In the genomic region with DNA sequence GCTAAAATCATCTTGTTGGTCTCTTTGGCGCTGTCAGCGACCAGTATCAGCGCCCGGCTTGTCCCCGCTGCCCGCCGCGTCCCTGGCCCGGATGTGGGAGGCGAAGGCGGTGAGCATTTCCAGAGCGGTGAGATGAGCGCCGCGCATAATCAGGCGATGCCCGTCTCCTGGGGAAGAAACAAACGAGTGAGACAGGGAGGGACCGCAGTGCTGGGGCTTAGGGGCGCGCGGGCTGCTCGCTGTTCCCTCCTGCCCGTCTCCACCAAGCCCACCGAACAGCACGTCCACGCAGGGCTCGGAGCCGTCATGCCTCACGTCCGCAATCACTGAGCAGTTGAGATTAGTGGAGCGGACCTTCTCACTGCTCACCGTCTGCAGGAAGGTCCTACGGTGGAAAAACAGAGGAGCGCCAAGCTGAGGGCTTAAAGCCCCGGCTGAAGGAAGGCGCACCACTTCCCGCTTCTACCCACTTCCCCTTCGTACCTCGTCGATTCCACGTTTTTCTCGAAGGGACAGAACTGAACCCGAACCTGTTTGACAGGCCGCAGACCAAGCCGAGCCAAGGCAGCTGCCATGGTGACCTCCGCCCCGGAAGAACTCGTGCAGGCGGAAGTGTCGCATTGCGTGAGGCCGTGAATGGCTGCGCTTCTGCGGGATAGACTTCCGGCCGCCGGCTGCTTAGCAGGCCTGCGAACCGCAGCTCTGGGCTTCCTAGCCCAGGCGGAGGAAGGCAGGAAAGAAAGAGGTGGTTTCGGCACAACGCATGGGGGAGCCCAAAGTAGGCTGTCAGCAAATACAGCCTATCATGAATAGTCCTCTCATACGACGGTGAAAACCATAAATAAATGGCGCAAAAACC, we compare ENCODE assay signal across 8 cellular contexts. TPM values are rescaled to one million over a fixed set of nuclear protein-coding genes. Genes with fewer than 3 reads are reported as not detected.
A peak's percentile ranks its signal among the peaks of the same experiment; 100 is the strongest.
DNase-seq lines count a peak whose midpoint lies in the region; ATAC-seq, FAIRE-seq and TF ChIP-seq lines count a peak whose summit lies in the region.

A gene (minus strand): TSS at position 595 of the 859 bp plus-strand sequence. CDS start 20 bp downstream, at position 575.

- no peaks in the 10 kb centered on the region for H3K27me3 ChIP-seq in K562 (ENCODE audit: control insufficient read depth in 2 of 2, insufficient read depth in 2 of 2, low read length in 2 of 2)
- no peaks in the 10 kb centered on the region for H3K27me3 ChIP-seq in sigmoid colon

- in situ Hi-C loops in K562 (cut with MboI), result no loop called here

- no peaks in the 10 kb centered on the region for H4K20me1 ChIP-seq in K562 (replicated peaks; ENCODE audit: control insufficient read depth, insufficient read depth, low read length)

- TF ChIP-seq EP300 in K562 (IDR thresholded peaks at IDR 0.05; ENCODE audit: low read length), result peak; percentile 33; the same call in 1 of the 2 replicates
- TF ChIP-seq EP300 in sigmoid colon (IDR thresholded peaks at IDR 0.05), result no peak

- H2AFZ ChIP-seq in K562 (ENCODE audit: low read depth, low read length), result peak within 1 kb of the TSS; percentile 97

- intact Hi-C loops in K562 (cut with micrococcal nuclease) (loop anchor here (5.0 kb wide), 1 partner anchor 75 kb away; no protein-coding TSS in a partner anchor), sigmoid colon (cut with DNase I) (loop anchor here (10.0 kb wide), 2 partner anchors 548 to 648 kb away; a partner anchor contains a TSS)

- FAIRE-seq in TTC549 (lab: Jason Lieb, UNC), result peak; percentile 60
- peak; percentile 90 for FAIRE-seq in K562 (lab: Jason Lieb, UNC)

- TF ChIP-seq POLR2A in K562 (conservative IDR thresholded peaks at IDR 0.05) (peak; percentile 95), sigmoid colon (IDR thresholded peaks at IDR 0.05) (peak; percentile 82 to 85)

- TSS peak; percentile 91 for BruUV-seq in K562 (replicated peaks; lab: Mats Ljungman, UMichigan)

- peak within 1 kb of the TSS; percentile 83 for H3K4me3 ChIP-seq in K562
- H3K4me3 ChIP-seq in sigmoid colon, result peak within 1 kb of the TSS; percentile 43 to 71 (median 64)

- H3K79me2 ChIP-seq in K562 (ENCODE audit: control insufficient read depth, insufficient read depth, low read length), result peaks cover 13% of the 10 kb centered on the region; the same call in 2 of the 3 replicates

- peaks cover 12 to 16% of the 10 kb centered on the region in 2 experiments; a peak in 3 of 5 replicates for H3K4me1 ChIP-seq in K562 (replicated peaks in 1 of 2; ENCODE audit: control insufficient read depth in 2 of 2, insufficient read depth in 2 of 2, low read length in 2 of 2)
- H3K4me1 ChIP-seq in sigmoid colon, result peaks cover 0 to 23% (median 21%) of the 10 kb centered on the region in 4 donors

- CTCF ChIA-PET in K562 (lab: Yijun Ruan, JAX; ENCODE audit: low intra/inter-chr PET ratio), result interaction anchor here (0.7 kb wide), 1 partner anchor 1887 kb away, joined by 3 read pairs; no protein-coding TSS in a partner anchor

- H3K9ac ChIP-seq in K562 (ENCODE audit: insufficient read depth in 1 of 2, low read depth in 2 of 2, low read length in 2 of 2), result peak within 1 kb of the TSS; percentile 88 to 95

- peak within 1 kb of the TSS; percentile 99 for H3K4me2 ChIP-seq in K562 (ENCODE audit: insufficient read depth, low read length)

- peaks cover 4% of the 10 kb centered on the region for H3K9me1 ChIP-seq in K562 (ENCODE audit: control insufficient read depth, insufficient read depth, low read length)

- WGBS in K562 (ENCODE audit: insufficient coverage, low coverage, missing lambda C conversion rate), result under 1% methylated on average over 59 of the region's 66 CpGs
- WGBS in sigmoid colon, 2 donors, result 0 to 1% methylated on average over 66 of the region's 66 CpGs

- H3K27ac ChIP-seq in K562 (ENCODE audit: extremely low read depth, low read depth, low read length), result peak within 1 kb of the TSS; percentile 95
- H3K27ac ChIP-seq in sigmoid colon, result peak within 1 kb of the TSS; percentile 85 to 92 (median 88)

- H3K9me3 ChIP-seq in K562 (replicated peaks; ENCODE audit: control insufficient read depth, insufficient read depth, low read depth, low read length) (no peaks in the 10 kb centered on the region), sigmoid colon (no peaks in the 10 kb centered on the region)

- DNase-seq in NCI-H2107 (lab: John Stamatoyannopoulos, UW) (peak; percentile 89), K562 (ENCODE audit: extremely low read depth in 1 of 4, low spot score in 3 of 4) (peak; percentile 80 to 97 (median 80)), iPS DF 19.7 (ENCODE audit: low read depth, low spot score) (peak; percentile 85), sigmoid colon (peak; percentile 96), cortex of kidney (lab: John Stamatoyannopoulos, UW) (no peak)

- peaks cover 20% of the 10 kb centered on the region; the same call in 2 of the 3 replicates for H3K36me3 ChIP-seq in K562 (ENCODE audit: control insufficient read depth, insufficient read depth, low read length)
- peaks cover 0 to 29% (median 17%) of the 10 kb centered on the region in 4 donors for H3K36me3 ChIP-seq in sigmoid colon

- peak in 1 of 2 experiments; percentile 30; a peak in 1 of 4 replicates for TF ChIP-seq RAD21 in K562 (CRISPR knock-in tag; conservative IDR thresholded peaks at IDR 0.05 in 1 of 2, IDR thresholded peaks at IDR 0.05 in 1 of 2)

- POLR2A ChIA-PET in K562 (lab: Yijun Ruan, JAX), result interaction anchor here (0.6 to 4.0 kb wide), 6 partner anchors 10 to 1056 kb away, joined by 3 to 28 read pairs (median 4); a partner anchor contains a TSS

- peak; percentile 94 for ATAC-seq in GM18511 (IDR thresholded peaks at IDR 0.05; ENCODE audit: unreplicated experiment)
- peak; percentile 68 for ATAC-seq in HG02973 (IDR thresholded peaks at IDR 0.05; ENCODE audit: unreplicated experiment)
- peak; percentile 93 for ATAC-seq in K562

- peak in 1 of 3 experiments; percentile 11; a peak in 2 of 6 replicates for TF ChIP-seq CTCF in K562 (IDR thresholded peaks at IDR 0.05 in 2 of 3, conservative IDR thresholded peaks at IDR 0.05 in 1 of 3; ENCODE audit: insufficient read depth in 2 of 3, low read depth in 1 of 3, low read length in 3 of 3)
- TF ChIP-seq CTCF in sigmoid colon (IDR thresholded peaks at IDR 0.05), result no peak

TF ChIP-seq in K562, 482 proteins besides CTCF, POLR2A, EP300 and RAD21 (continues in another document):
- TF ChIP-seq ZNF561 (CRISPR knock-in tag; conservative IDR thresholded peaks at IDR 0.05), result no peak
- TF ChIP-seq, protein P1, sequence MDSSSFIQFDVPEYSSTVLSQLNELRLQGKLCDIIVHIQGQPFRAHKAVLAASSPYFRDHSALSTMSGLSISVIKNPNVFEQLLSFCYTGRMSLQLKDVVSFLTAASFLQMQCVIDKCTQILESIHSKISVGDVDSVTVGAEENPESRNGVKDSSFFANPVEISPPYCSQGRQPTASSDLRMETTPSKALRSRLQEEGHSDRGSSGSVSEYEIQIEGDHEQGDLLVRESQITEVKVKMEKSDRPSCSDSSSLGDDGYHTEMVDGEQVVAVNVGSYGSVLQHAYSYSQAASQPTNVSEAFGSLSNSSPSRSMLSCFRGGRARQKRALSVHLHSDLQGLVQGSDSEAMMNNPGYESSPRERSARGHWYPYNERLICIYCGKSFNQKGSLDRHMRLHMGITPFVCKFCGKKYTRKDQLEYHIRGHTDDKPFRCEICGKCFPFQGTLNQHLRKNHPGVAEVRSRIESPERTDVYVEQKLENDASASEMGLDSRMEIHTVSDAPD (CRISPR knock-in tag; IDR thresholded peaks at IDR 0.05), result no peak
- TF ChIP-seq ZC3H11A (IDR thresholded peaks at IDR 0.05; ENCODE audit: low read depth, low read length), result no peak
- TF ChIP-seq, protein P2, sequence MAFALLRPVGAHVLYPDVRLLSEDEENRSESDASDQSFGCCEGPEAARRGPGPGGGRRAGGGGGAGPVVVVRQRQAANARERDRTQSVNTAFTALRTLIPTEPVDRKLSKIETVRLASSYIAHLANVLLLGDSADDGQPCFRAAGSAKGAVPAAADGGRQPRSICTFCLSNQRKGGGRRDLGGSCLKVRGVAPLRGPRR (CRISPR knock-in tag; IDR thresholded peaks at IDR 0.05), result no peak
- TF ChIP-seq, protein P3, sequence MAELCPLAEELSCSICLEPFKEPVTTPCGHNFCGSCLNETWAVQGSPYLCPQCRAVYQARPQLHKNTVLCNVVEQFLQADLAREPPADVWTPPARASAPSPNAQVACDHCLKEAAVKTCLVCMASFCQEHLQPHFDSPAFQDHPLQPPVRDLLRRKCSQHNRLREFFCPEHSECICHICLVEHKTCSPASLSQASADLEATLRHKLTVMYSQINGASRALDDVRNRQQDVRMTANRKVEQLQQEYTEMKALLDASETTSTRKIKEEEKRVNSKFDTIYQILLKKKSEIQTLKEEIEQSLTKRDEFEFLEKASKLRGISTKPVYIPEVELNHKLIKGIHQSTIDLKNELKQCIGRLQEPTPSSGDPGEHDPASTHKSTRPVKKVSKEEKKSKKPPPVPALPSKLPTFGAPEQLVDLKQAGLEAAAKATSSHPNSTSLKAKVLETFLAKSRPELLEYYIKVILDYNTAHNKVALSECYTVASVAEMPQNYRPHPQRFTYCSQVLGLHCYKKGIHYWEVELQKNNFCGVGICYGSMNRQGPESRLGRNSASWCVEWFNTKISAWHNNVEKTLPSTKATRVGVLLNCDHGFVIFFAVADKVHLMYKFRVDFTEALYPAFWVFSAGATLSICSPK (IDR thresholded peaks at IDR 0.05; ENCODE audit: borderline replicate concordance), result no peak

RNA-seq across cellular contexts. Expression of the gene that starts here (rescaled TPM):
- total RNA-seq in K562 (2011; cell fraction: chromatin; rRNA removed; ENCODE audit: low replicate concordance), result 18.9 and 39.7 TPM in 2 replicates
- 42.7 and 46.7 TPM in 2 replicates for total RNA-seq in K562 (2011; cell fraction: nucleolus; rRNA removed)
- 23.2 and 28.7 TPM in 2 replicates for total RNA-seq in K562 (2011; cell fraction: nucleoplasm; rRNA removed)
- 60.8 and 68.2 TPM in 2 replicates for total RNA-seq in K562 (2014; rRNA removed)
- total RNA-seq in K562 (2014; rRNA removed; fragmentation: Illumina TruSeq; extraction: Trizol), result 14.5 and 18.2 TPM in 2 replicates
- total RNA-seq in K562 (2015; rRNA removed; fragmentation: Illumina TruSeq; extraction: Trizol), result 45.7 and 46.4 TPM in 2 replicates
- 80.8 and 87.9 TPM in 2 replicates for total RNA-seq in K562 (2021)
- 15.1 and 20.0 TPM in 2 replicates for polyA plus RNA-seq in K562 (2011; rRNA removed)
- 23.7 and 82.7 TPM in 2 replicates for polyA plus RNA-seq in K562 (2011; cell fraction: cytosol; rRNA removed)
- polyA plus RNA-seq in K562 (2011; cell fraction: nucleus; rRNA removed), result 16.1 and 33.6 TPM in 2 replicates
- polyA plus RNA-seq in K562 (2012), result 72.4 and 72.9 TPM in 2 replicates
- 11.5 and 37.5 TPM in 2 replicates for polyA plus RNA-seq in K562 (2014; fragmentation: Illumina TruSeq; extraction: Trizol)
- 10 to 100 TPM; 24.3 to 41.1 TPM for polyA plus RNA-seq in K562 (2014; fragmentation: Nextera tagmentation; extraction: Ambion mirVana)
- 53.9 and 84.3 TPM in 2 replicates for polyA plus RNA-seq in K562 (2014; rRNA removed)
- polyA minus RNA-seq in K562 (2011; rRNA and poly(A)+ RNA removed), result 4.9 and 8.8 TPM in 2 replicates
- polyA minus RNA-seq in K562 (2011; cell fraction: cytosol; rRNA and poly(A)+ RNA removed), result 18.4 and 20.1 TPM in 2 replicates
- 10.9 and 12.3 TPM in 2 replicates for polyA minus RNA-seq in K562 (2011; cell fraction: nucleus; rRNA and poly(A)+ RNA removed)
- total RNA-seq in sigmoid colon, result 10 to 100 TPM; 10.2 to 77.1 (median 36.7) TPM
- polyA plus RNA-seq in sigmoid colon, result 10 to 100 TPM; 57.7 to 75.6 (median 64.7) TPM
